8 cellular contexts compared by ENCODE assay signal in the genomic region with DNA sequence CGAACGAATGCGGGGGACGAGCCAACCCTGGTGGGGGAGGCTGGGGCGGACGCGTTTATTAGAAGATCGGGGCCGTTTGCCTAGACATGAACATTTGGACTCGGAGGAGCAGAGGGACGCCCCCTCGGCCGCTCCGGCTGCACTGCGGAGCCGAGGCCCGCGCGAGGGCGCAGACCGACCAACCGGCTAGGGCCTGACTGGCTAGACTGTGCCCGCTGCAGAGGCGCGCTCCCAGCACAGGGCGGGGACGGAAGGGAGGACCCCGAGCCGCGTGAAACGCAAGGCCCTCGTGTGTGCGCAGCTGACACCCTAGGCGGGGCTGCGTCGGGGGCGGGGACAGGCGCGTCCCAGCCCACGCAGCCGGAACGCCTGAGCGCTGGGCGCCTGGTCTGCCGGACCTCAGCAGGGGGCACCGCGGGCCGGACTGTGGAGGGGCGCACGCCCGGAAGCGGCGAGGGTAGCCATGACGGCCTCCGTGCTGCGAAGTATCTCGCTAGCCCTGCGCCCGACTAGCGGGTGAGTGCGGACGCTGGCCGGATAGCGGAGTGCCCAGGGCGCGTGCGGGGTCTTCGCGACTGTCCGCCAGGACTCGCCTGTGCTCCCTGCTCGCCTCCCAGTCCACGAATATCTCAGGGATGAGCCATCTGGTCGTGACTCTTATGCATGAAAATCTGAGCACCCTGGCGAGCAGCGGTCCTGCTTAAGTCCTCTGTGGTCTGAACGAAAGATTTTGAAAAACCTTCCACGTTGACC. TPM values are rescaled to one million over a fixed set of nuclear protein-coding genes. Genes with fewer than 3 reads are reported as not detected.
DNase-seq lines count a peak whose midpoint lies in the region; ATAC-seq and TF ChIP-seq lines count a peak whose summit lies in the region.

Gene MRPL40 (plus strand): TSS at position 454 of the 753 bp plus-strand sequence. CDS start 10 bp downstream, at position 464.

- TF ChIP-seq CTCF in PC-3 (conservative IDR thresholded peaks at IDR 0.05; ENCODE audit: low read depth, low read length) (no peak), epithelial cell of proximal tubule (conservative IDR thresholded peaks at IDR 0.05; ENCODE audit: low read depth, low read length) (no peak)

- peaks cover 55% of the 10 kb centered on the region for H3K79me2 ChIP-seq in PC-3 (ENCODE audit: low read length)

- peaks cover 24% of the 10 kb centered on the region for H3K4me1 ChIP-seq in PC-3 (ENCODE audit: insufficient read depth, low read length)
- no peaks in the 10 kb centered on the region for H3K4me1 ChIP-seq in mucosa of stomach (ENCODE audit: control insufficient read depth, insufficient read depth, low read length)

- DNase-seq in DMS114 treated with DMSO at 0.1 percent for 48 hours (lab: John Stamatoyannopoulos, UW; ENCODE audit: unreplicated experiment) (peak; percentile 83), HuH-7.5 (ENCODE audit: low spot score) (peak; percentile 89), PC-3 (peak; percentile 91), activated T-cell treated with anti-CD3 and anti-CD28 coated beads for 48 hours (ENCODE audit: low read depth) (peak; percentile 93), epithelial cell of proximal tubule (ENCODE audit: low read depth) (peak; percentile 39)
- DNase-seq in stimulated activated CD8-positive, alpha-beta memory T cell treated with anti-CD3 and anti-CD28 coated beads, Interleukin-7, amount 100 ng/mL, for 1 hour (ENCODE audit: low read depth in 2 of 2) = peak; percentile 65 to 74

- peak; percentile 67 for ATAC-seq in GM21526 (IDR thresholded peaks at IDR 0.05; ENCODE audit: low FRiP score, unreplicated experiment)
- peak; percentile 86 for ATAC-seq in PC-3

- H3K27me3 ChIP-seq in PC-3 (ENCODE audit: low read length) (no peaks in the 10 kb centered on the region), mucosa of stomach (ENCODE audit: control insufficient read depth, insufficient read depth, low read length) (no peaks in the 10 kb centered on the region)

- peak within 1 kb of the TSS; percentile 84 for H2AFZ ChIP-seq in PC-3 (ENCODE audit: low read length)

- H3K9ac ChIP-seq in PC-3 (ENCODE audit: low read length) (peak within 1 kb of the TSS; percentile 100), mucosa of stomach (ENCODE audit: low read length) (peak within 1 kb of the TSS; percentile 92)

- POLR2A ChIA-PET in PC-3 (lab: Charles Lee; ENCODE audit: unreplicated experiment) = no interaction called here

- H3K36me3 ChIP-seq in PC-3 (ENCODE audit: low read depth, low read length) = peaks cover 5% of the 10 kb centered on the region; the same call in 1 of the 2 replicates
- peaks cover 5% of the 10 kb centered on the region for H3K36me3 ChIP-seq in mucosa of stomach (ENCODE audit: control insufficient read depth, insufficient read depth, low read length)

- H3K27ac ChIP-seq in PC-3 (ENCODE audit: low read length) = peak within 1 kb of the TSS; percentile 91

- H3K4me3 ChIP-seq in PC-3 (ENCODE audit: low read length) (peak within 1 kb of the TSS; percentile 98), epithelial cell of proximal tubule (ENCODE audit: low read depth, low read length) (peak within 1 kb of the TSS; percentile 77), mucosa of stomach (ENCODE audit: low read length) (peak within 1 kb of the TSS; percentile 82)

- H3F3A ChIP-seq in PC-3 (ENCODE audit: low read length, unreplicated experiment) = no peaks in the 10 kb centered on the region

- peaks cover 14% of the 10 kb centered on the region for H4K20me1 ChIP-seq in PC-3 (ENCODE audit: low read length)

- H3K9me3 ChIP-seq in PC-3 (ENCODE audit: low read length) (no peaks in the 10 kb centered on the region), mucosa of stomach (ENCODE audit: control insufficient read depth, low read length) (no peaks in the 10 kb centered on the region)

- no TSS peak for BruUV-seq in PC-3 (replicated peaks; lab: Mats Ljungman, UMichigan)

- peak within 1 kb of the TSS; percentile 100 for H3K4me2 ChIP-seq in PC-3 (ENCODE audit: low read length)

- no peaks in the 10 kb centered on the region for H3K9me2 ChIP-seq in PC-3 (replicated peaks; ENCODE audit: low read length)

- CTCF ChIA-PET in PC-3 (lab: Charles Lee) = no interaction called here

- intact Hi-C loops in PC-3 (cut with micrococcal nuclease) = no loop called here

RNA-seq across cellular contexts. Expression of gene MRPL40, which starts in this region (rescaled TPM):
- total RNA-seq in PC-3 (2014; rRNA removed) = 49.4 and 55.1 TPM in 2 replicates
- total RNA-seq in epithelial cell of proximal tubule = 24.3 and 43.8 TPM in 2 replicates

Comparison
In these comparisons a context has a peak if more than half of its experiments do, and no peak if none do; other contexts are left out.
1. Peak in every context shown above with its lines: DNase-seq, ATAC-seq, H3K4me3 ChIP-seq and H3K27ac ChIP-seq.
2. DNase-seq: peak in every context shown above with its lines; median percentile 93 in activated T-cell treated with anti-CD3 and anti-CD28 coated beads for 48 hours; 91 in PC-3; 89 in HuH-7.5; 83 in DMS114 treated with DMSO at 0.1 percent for 48 hours; 70 in stimulated activated CD8-positive, alpha-beta memory T cell treated with anti-CD3 and anti-CD28 coated beads, Interleukin-7, amount 100 ng/mL, for 1 hour; 39 in epithelial cell of proximal tubule.